In the genomic region with DNA sequence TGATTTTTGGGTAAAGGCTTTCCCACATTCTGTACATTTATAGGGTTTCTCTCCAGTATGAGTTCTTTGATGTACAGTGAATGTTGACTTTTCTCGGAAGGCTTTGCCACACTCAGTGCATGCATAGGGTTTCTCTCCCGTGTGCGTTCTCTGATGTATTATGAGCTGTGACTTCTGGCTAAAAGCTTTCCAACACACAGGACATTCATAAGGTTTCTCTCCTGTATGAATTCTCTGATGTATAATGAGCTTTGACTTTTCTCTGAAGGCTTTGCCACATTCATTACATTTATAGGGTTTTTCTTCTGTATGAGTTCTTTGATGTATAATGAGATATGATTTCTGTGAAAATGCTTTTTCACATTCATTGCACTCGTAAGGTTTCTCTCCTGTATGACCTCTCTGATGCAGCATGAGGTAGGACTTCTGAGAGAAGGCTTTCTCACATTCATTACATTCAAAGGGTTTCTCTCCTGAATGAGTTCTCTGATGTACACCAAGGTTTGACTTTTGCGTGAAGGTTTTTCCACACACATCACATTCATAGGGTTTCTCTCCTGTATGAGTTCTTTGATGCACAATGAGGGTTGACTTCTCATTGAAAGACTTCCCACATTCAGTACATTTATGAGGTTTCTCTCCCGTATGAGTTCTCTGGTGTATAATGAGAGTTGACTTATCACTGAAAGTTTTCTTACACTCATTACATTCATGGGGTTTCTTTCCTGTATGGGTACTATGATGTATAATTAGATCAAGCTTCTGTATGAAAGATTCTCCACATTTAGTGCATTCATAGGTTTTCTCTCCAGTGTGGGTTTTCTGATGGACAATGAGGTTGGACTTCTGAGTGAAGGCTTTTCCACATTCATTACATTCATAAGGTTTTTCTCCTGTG, we compare ENCODE assay signal across 24 cellular contexts. TPM values are rescaled to one million over a fixed set of nuclear protein-coding genes. Genes with fewer than 3 reads are reported as not detected.
DNase-seq lines count a peak whose midpoint lies in the region; ATAC-seq, FAIRE-seq and TF ChIP-seq lines count a peak whose summit lies in the region.
"Had no signal": no experiment of that assay in that cellular context is flagged by ENCODE, and none has a peak within 500 bp of the region (broad histone marks: within the 10 kb centered on the region; RNA-seq: fewer than 3 reads in every experiment).

No MANE protein-coding gene starts in this region.

- H3K27ac Mint-ChIP-seq in activated CD4-positive, alpha-beta T cell treated with anti-CD3 and anti-CD28 coated beads for 36 hours: peak overlapping the region; percentile 6
- H3K27ac Mint-ChIP-seq in astrocyte (ENCODE audit: unreplicated experiment) (no peak overlapping the region), endothelial cell (ENCODE audit: unreplicated experiment) (no peak overlapping the region)
- H3K27ac Mint-ChIP-seq: CD4-positive, CD25-positive, alpha-beta regulatory T cell had no signal

- DNase-seq in activated CD4-positive, alpha-beta T cell treated with anti-CD3 and anti-CD28 coated beads for 36 hours: no peak
- no peak for DNase-seq in activated CD4-positive, alpha-beta T cell treated with anti-CD3 and anti-CD28 coated beads, Interleukin-2, amount 50 U/mL, for 4 hours
- DNase-seq in Karpas-422 (no peak), astrocyte (ENCODE audit: low read depth) (no peak), endothelial cell (ENCODE audit: low spot score) (no peak), T1000 (lab: John Stamatoyannopoulos, UW) (no peak), kidney tubule cell (ENCODE audit: low spot score) (no peak), anterior cingulate cortex (lab: John Stamatoyannopoulos, UW) (no peak)
- DNase-seq: CD4-positive, CD25-positive, alpha-beta regulatory T cell; DMS153; DND-41; KG1; NCI-H1092 treated with DMSO at 0.1 percent for 48 hours; NCI-H1436; NCI-H187; NCI-H2081 treated with DMSO at 0.1 percent for 48 hours; NCI-H2171; NCI-H226; NCI-H510A; NCI-H69; SK-N-SH had no signal

- no peaks in the 10 kb centered on the region for H4K20me1 ChIP-seq in Karpas-422 (ENCODE audit: insufficient read depth, low read depth, low read length)
- no peaks in the 10 kb centered on the region for H4K20me1 ChIP-seq in astrocyte (ENCODE audit: insufficient read depth, low read length)

- no peak overlapping the region for H3K27ac ChIP-seq in Karpas-422 (ENCODE audit: low read length)
- no peak overlapping the region for H3K27ac ChIP-seq in astrocyte (ENCODE audit: low read depth, low read length)
- H3K27ac ChIP-seq: 22Rv1 had no signal

- POLR2A ChIA-PET in activated CD4-positive, alpha-beta T cell treated with anti-CD3 and anti-CD28 coated beads for 36 hours (lab: Charles Lee): no interaction called here

- ATAC-seq in activated CD4-positive, alpha-beta T cell treated with anti-CD3 and anti-CD28 coated beads for 36 hours: no peak

- peaks cover 64% of the 10 kb centered on the region for H3K9me3 ChIP-seq in Karpas-422 (ENCODE audit: low read length)
- H3K9me3 ChIP-seq in astrocyte (ENCODE audit: insufficient read depth, low read depth, low read length): peaks cover 36% of the 10 kb centered on the region

- intact Hi-C loops in activated CD4-positive, alpha-beta T cell treated with anti-CD3 and anti-CD28 coated beads for 36 hours (cut with DNase I, micrococcal nuclease): no loop called here

- H3K4me2 ChIP-seq in Karpas-422 (ENCODE audit: low read depth, low read length, poor library complexity, severe bottlenecking) (no peak overlapping the region), astrocyte (ENCODE audit: low read length) (no peak overlapping the region)
- H3K4me2 ChIP-seq: SK-N-SH had no signal

- H3K27me3 Mint-ChIP-seq in activated CD4-positive, alpha-beta T cell treated with anti-CD3 and anti-CD28 coated beads for 36 hours: no peaks in the 10 kb centered on the region
- H3K27me3 Mint-ChIP-seq in astrocyte (ENCODE audit: low read depth, unreplicated experiment): no peaks in the 10 kb centered on the region
- no peaks in the 10 kb centered on the region for H3K27me3 Mint-ChIP-seq in endothelial cell (ENCODE audit: unreplicated experiment)
- H3K27me3 Mint-ChIP-seq: CD4-positive, CD25-positive, alpha-beta regulatory T cell had no signal

- H3K9ac ChIP-seq in Karpas-422 (ENCODE audit: low read length) (no peak overlapping the region), astrocyte (ENCODE audit: low read length) (no peak overlapping the region)
- H3K9ac ChIP-seq: SK-N-SH had no signal

- H3K79me2 ChIP-seq in Karpas-422 (ENCODE audit: low read length) (no peaks in the 10 kb centered on the region), astrocyte (ENCODE audit: insufficient read depth, low read length) (no peaks in the 10 kb centered on the region)

- H3K4me1 ChIP-seq in Karpas-422 (ENCODE audit: low read length) (no peaks in the 10 kb centered on the region), astrocyte (ENCODE audit: insufficient read depth, low read length) (no peaks in the 10 kb centered on the region)

- FAIRE-seq in astrocyte (lab: Jason Lieb, UNC): peak; percentile 90
- FAIRE-seq: HTR-8/SVneo had no signal

- H3K9me3 Mint-ChIP-seq in activated CD4-positive, alpha-beta T cell treated with anti-CD3 and anti-CD28 coated beads for 36 hours (ENCODE audit: low read depth): peaks cover 40% of the 10 kb centered on the region
- H3K9me3 Mint-ChIP-seq in astrocyte (ENCODE audit: unreplicated experiment) (peaks cover 51% of the 10 kb centered on the region), endothelial cell (ENCODE audit: unreplicated experiment) (peaks cover 23% of the 10 kb centered on the region)

- H3K36me3 ChIP-seq in Karpas-422 (ENCODE audit: insufficient read depth, low read length) (peaks cover 61% of the 10 kb centered on the region), astrocyte (ENCODE audit: insufficient read depth, low read length) (peaks cover 4% of the 10 kb centered on the region)

- CTCF ChIA-PET in activated CD4-positive, alpha-beta T cell treated with anti-CD3 and anti-CD28 coated beads for 36 hours (lab: Charles Lee): no interaction called here

- H3K36me3 Mint-ChIP-seq in activated CD4-positive, alpha-beta T cell treated with anti-CD3 and anti-CD28 coated beads for 36 hours (ENCODE audit: low read depth): peaks cover 75% of the 10 kb centered on the region
- H3K36me3 Mint-ChIP-seq in astrocyte (ENCODE audit: low read depth, unreplicated experiment) (peaks cover 56% of the 10 kb centered on the region), endothelial cell (ENCODE audit: low read depth, unreplicated experiment) (peaks cover 84% of the 10 kb centered on the region)

- H3K27me3 ChIP-seq in Karpas-422 (ENCODE audit: low read length) (no peaks in the 10 kb centered on the region), astrocyte (ENCODE audit: insufficient read depth, low read length) (no peaks in the 10 kb centered on the region)

- no peaks in the 10 kb centered on the region for H3K9me2 ChIP-seq in Karpas-422 (replicated peaks; ENCODE audit: insufficient read depth, low read length)
- H3K9me2 ChIP-seq: SK-N-SH had no signal

- 0 out of 2 replicates have a peak overlapping the region, but pooled peaks have one; percentile 7 for H3K4me3 ChIP-seq in Karpas-422 (ENCODE audit: low read length)
- H3K4me3 ChIP-seq in astrocyte (ENCODE audit: insufficient read depth, low read depth, low read length): no peak overlapping the region

- TF ChIP-seq CTCF in astrocyte (IDR thresholded peaks at IDR 0.05; ENCODE audit: insufficient read depth, low read depth, low read length): no peak
- TF ChIP-seq CTCF in endothelial cell (IDR thresholded peaks at IDR 0.05; ENCODE audit: unreplicated experiment): no peak

- H2AFZ ChIP-seq in Karpas-422 (ENCODE audit: low read length) (no peak overlapping the region), astrocyte (ENCODE audit: low read depth, low read length) (no peak overlapping the region)

- no peak overlapping the region for H3K4me3 Mint-ChIP-seq in activated CD4-positive, alpha-beta T cell treated with anti-CD3 and anti-CD28 coated beads for 36 hours
- H3K4me3 Mint-ChIP-seq in astrocyte (ENCODE audit: unreplicated experiment) (no peak overlapping the region), endothelial cell (ENCODE audit: unreplicated experiment) (peak overlapping the region; percentile 85)
- H3K4me3 Mint-ChIP-seq: CD4-positive, CD25-positive, alpha-beta regulatory T cell had no signal

- H3K4me1 Mint-ChIP-seq in activated CD4-positive, alpha-beta T cell treated with anti-CD3 and anti-CD28 coated beads for 36 hours: no peaks in the 10 kb centered on the region
- H3K4me1 Mint-ChIP-seq in astrocyte (ENCODE audit: low read depth, unreplicated experiment) (no peaks in the 10 kb centered on the region), endothelial cell (ENCODE audit: unreplicated experiment) (no peaks in the 10 kb centered on the region)

RNA-seq across cellular contexts. Expression of gene ZNF182, which starts 27.3 kb away (rescaled TPM):
- total RNA-seq in activated CD4-positive, alpha-beta T cell treated with anti-CD3 and anti-CD28 coated beads for 36 hours: 1 to 10 TPM; 8.0 to 9.3 TPM
- 4.8 and 6.4 TPM in 2 replicates for total RNA-seq in Karpas-422 (2014; rRNA removed; shearing (Covaris generic); ENCODE audit: low replicate concordance)
- total RNA-seq in astrocyte (4.4 and 4.5 TPM in 2 replicates), endothelial cell (ENCODE audit: unreplicated experiment) (7.0 TPM)

RNA-seq across cellular contexts. Expression of gene SPACA5, which starts 30.3 kb away (rescaled TPM):
- not detected for total RNA-seq in activated CD4-positive, alpha-beta T cell treated with anti-CD3 and anti-CD28 coated beads for 36 hours
- not detected in 2 replicates for total RNA-seq in Karpas-422 (2014; rRNA removed; shearing (Covaris generic); ENCODE audit: low replicate concordance)
- total RNA-seq in astrocyte (not detected in 2 replicates), endothelial cell (ENCODE audit: unreplicated experiment) (not detected)
- total RNA-seq: CD4-positive, CD25-positive, alpha-beta regulatory T cell; H4 had no signal
